In the genomic region with DNA sequence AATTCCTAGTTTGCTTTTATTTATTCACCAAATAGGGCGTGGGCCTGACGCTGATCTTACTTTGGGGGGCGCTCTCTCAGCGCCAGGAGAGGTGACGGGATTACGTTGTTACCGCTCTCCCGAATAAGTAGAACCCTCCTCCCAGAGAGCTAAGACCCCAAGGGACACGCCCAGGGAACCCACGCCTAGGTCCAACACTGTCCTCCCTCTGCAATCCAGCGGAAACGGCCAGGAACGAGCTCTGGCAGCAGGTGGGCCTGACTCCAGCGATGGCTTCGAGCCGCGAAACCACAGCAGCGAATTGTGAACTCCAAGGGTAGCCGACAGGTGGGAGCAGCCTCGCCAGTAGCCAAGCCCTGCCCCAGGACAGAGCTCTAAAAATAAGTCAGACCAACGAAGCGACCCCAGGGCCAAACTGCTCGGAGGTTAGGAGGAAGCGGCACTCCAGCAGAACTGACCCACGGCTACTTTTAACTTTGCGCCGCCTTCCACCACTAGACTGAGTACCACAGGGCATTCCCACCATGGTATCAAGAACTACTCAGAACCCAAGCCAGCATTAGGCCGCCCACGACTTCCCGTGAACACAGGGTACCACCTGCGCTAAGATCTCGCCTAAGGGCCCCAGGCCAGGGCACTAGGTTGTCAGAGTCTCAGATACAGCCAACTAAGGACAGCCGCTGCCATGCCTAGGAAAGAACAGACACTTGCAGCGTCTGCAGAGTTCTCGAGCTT, we compare ENCODE assay signal across 8 cellular contexts.
DNase-seq lines count a peak whose midpoint lies in the region; ATAC-seq and TF ChIP-seq lines count a peak whose summit lies in the region.

No MANE protein-coding gene starts in this region.

- H3K27ac Mint-ChIP-seq in T-helper 2 cell treated with Interferon-gamma antibody and Interleukin-4, amounts not matched to agents 5 μg/mL and 100 μg/mL, for 36 hours, result peak overlapping the region; percentile 99

- in situ Hi-C loops in astrocyte of the cerebellum (cut with HindIII; ENCODE audit: low sequenced_read_pairs), result loop anchor here (25.0 kb wide), 1 partner anchor 184 kb away; a partner anchor contains a TSS

- peak overlapping the region; percentile 93 for H3K4me3 ChIP-seq in astrocyte of the cerebellum (ENCODE audit: low read depth, low read length)

- DNase-seq in DMS 273 (lab: John Stamatoyannopoulos, UW; ENCODE audit: unreplicated experiment), result peak; percentile 70
- DNase-seq in T-helper 2 cell treated with Interferon-gamma antibody and Interleukin-4, amounts not matched to agents 5 μg/mL and 100 μg/mL, for 36 hours (ENCODE audit: low spot score), result peak; percentile 77
- DNase-seq in astrocyte of the cerebellum (ENCODE audit: low read depth), result no peak
- peak; percentile 28 for DNase-seq in iris pigment epithelial cell (ENCODE audit: low read depth)
- DNase-seq in stimulated activated CD4-positive, alpha-beta T cell treated with anti-CD3 and anti-CD28 coated beads, Interleukin-12 subunit alpha, Interleukin-12 subunit beta, amount 100 ng/mL, for 48 hours (ENCODE audit: low read depth in 2 of 3, low spot score in 1 of 3), result peak; percentile 57 to 74 (median 69)

- peaks cover 23% of the 10 kb centered on the region for H3K4me1 Mint-ChIP-seq in T-helper 2 cell treated with Interferon-gamma antibody and Interleukin-4, amounts not matched to agents 5 μg/mL and 100 μg/mL, for 36 hours (ENCODE audit: low read depth)

- peaks cover 3% of the 10 kb centered on the region for H3K36me3 Mint-ChIP-seq in T-helper 2 cell treated with Interferon-gamma antibody and Interleukin-4, amounts not matched to agents 5 μg/mL and 100 μg/mL, for 36 hours (ENCODE audit: low read depth)

- ATAC-seq in HG02623 (IDR thresholded peaks at IDR 0.05; ENCODE audit: unreplicated experiment) (no peak), GM21825 (IDR thresholded peaks at IDR 0.05; ENCODE audit: unreplicated experiment) (no peak)

- TF ChIP-seq CTCF in LNCAP (IDR thresholded peaks at IDR 0.05) (peak; percentile 19; the same call in 1 of the 2 replicates), astrocyte of the cerebellum (IDR thresholded peaks at IDR 0.05; ENCODE audit: low read depth, low read length, missing control alignments) (no peak)

- H3K9me3 Mint-ChIP-seq in T-helper 2 cell treated with Interferon-gamma antibody and Interleukin-4, amounts not matched to agents 5 μg/mL and 100 μg/mL, for 36 hours, result no peaks in the 10 kb centered on the region

- H3K4me3 Mint-ChIP-seq in T-helper 2 cell treated with Interferon-gamma antibody and Interleukin-4, amounts not matched to agents 5 μg/mL and 100 μg/mL, for 36 hours, result peak overlapping the region; percentile 95

- H3K27me3 Mint-ChIP-seq in T-helper 2 cell treated with Interferon-gamma antibody and Interleukin-4, amounts not matched to agents 5 μg/mL and 100 μg/mL, for 36 hours (ENCODE audit: low read depth), result no peaks in the 10 kb centered on the region
